ENCODE assay signal across 17 cellular contexts in genomic region chr4:1019320-1019719, GRCh38. TPM values are rescaled to one million over a fixed set of nuclear protein-coding genes. Genes with fewer than 3 reads are reported as not detected.
DNase-seq lines count a peak whose midpoint lies in the region; ATAC-seq and TF ChIP-seq lines count a peak whose summit lies in the region.
"Had no signal": no experiment of that assay in that cellular context is flagged by ENCODE, and none has a peak within 500 bp of the region (broad histone marks: within the 10 kb centered on the region; RNA-seq: fewer than 3 reads in every experiment).

No MANE protein-coding gene starts in this region.

- peak overlapping the region; percentile 44 for H3K56ac ChIP-seq in mesendoderm (ENCODE audit: low read length)

- no peaks in the 10 kb centered on the region for H3K36me3 Mint-ChIP-seq in activated CD4-positive, alpha-beta memory T cell treated with anti-CD3 and anti-CD28 coated beads, Interleukin-2, amount 10 ng/mL, durations not matched to agents 7 days and 5 days (ENCODE audit: low read depth)
- no peaks in the 10 kb centered on the region for H3K36me3 Mint-ChIP-seq in glutamatergic neuron (ENCODE audit: unreplicated experiment)

- H3K4me3 ChIP-seq in mesendoderm (ENCODE audit: low read length) = no peak overlapping the region

- CTCF ChIA-PET in activated CD4-positive, alpha-beta memory T cell treated with anti-CD3 and anti-CD28 coated beads, Interleukin-2, amount 10 ng/mL, durations not matched to agents 7 days and 5 days (lab: Charles Lee) = no interaction called here

- H3K79me1 ChIP-seq in mesendoderm (ENCODE audit: low read length) = no peaks in the 10 kb centered on the region

- no peak for ATAC-seq in HG02588 (IDR thresholded peaks at IDR 0.05; ENCODE audit: unreplicated experiment)

- no peak overlapping the region for H2BK15ac ChIP-seq in mesendoderm (replicated peaks; ENCODE audit: low read depth)

- no peak overlapping the region for H4K5ac ChIP-seq in mesendoderm (ENCODE audit: low read length)

- POLR2A ChIA-PET in activated CD4-positive, alpha-beta memory T cell treated with anti-CD3 and anti-CD28 coated beads, Interleukin-2, amount 10 ng/mL, durations not matched to agents 7 days and 5 days (lab: Charles Lee) = no interaction called here

- peaks cover 3% of the 10 kb centered on the region for H3K4me1 Mint-ChIP-seq in activated CD4-positive, alpha-beta memory T cell treated with anti-CD3 and anti-CD28 coated beads, Interleukin-2, amount 10 ng/mL, durations not matched to agents 7 days and 5 days
- H3K4me1 Mint-ChIP-seq in glutamatergic neuron (ENCODE audit: low read depth, unreplicated experiment) = no peaks in the 10 kb centered on the region

- H4K8ac ChIP-seq in mesendoderm (ENCODE audit: low read depth, low read length) = no peak overlapping the region

- H3K27me3 Mint-ChIP-seq in activated CD4-positive, alpha-beta memory T cell treated with anti-CD3 and anti-CD28 coated beads, Interleukin-2, amount 10 ng/mL, durations not matched to agents 7 days and 5 days = no peaks in the 10 kb centered on the region
- no peaks in the 10 kb centered on the region for H3K27me3 Mint-ChIP-seq in glutamatergic neuron (ENCODE audit: unreplicated experiment)

- no peaks in the 10 kb centered on the region for H3K36me3 ChIP-seq in mesendoderm (ENCODE audit: control insufficient read depth, insufficient read depth, low read length)

- no peaks in the 10 kb centered on the region for H3K9me3 Mint-ChIP-seq in activated CD4-positive, alpha-beta memory T cell treated with anti-CD3 and anti-CD28 coated beads, Interleukin-2, amount 10 ng/mL, durations not matched to agents 7 days and 5 days
- H3K9me3 Mint-ChIP-seq in glutamatergic neuron (ENCODE audit: unreplicated experiment) = no peaks in the 10 kb centered on the region

- no peak for DNase-seq in mesendoderm
- DNase-seq in activated CD4-positive, alpha-beta memory T cell treated with anti-CD3 and anti-CD28 coated beads, Interleukin-2, amount 10 ng/mL, durations not matched to agents 7 days and 5 days = no peak
- no peak for DNase-seq in glutamatergic neuron
- DNase-seq: DMS79 treated with DMSO at 0.1 percent for 48 hours; GOT3; KG1; NCI-H1417 treated with DMSO at 0.1 percent for 48 hours; NCI-H2029; NCI-H2171; NCI-H446; NK-92 treated with Interleukin-12 subunit alpha and Interleukin-12 subunit beta, amount 100 ng/mL, for 24 hours; OCI-M1; SIG-M5 had no signal

- no peak overlapping the region for H2AK5ac ChIP-seq in mesendoderm (ENCODE audit: low read length)

- no CpG with 5 or more reads among the region's 9 CpGs for WGBS in mesendoderm (ENCODE audit: extremely low coverage, insufficient coverage, low lambda C conversion rate)

- no peaks in the 10 kb centered on the region for H3K79me2 ChIP-seq in mesendoderm (ENCODE audit: control insufficient read depth, insufficient read depth, low read length)

- no peak overlapping the region for H3K9ac ChIP-seq in mesendoderm (ENCODE audit: low read length)

- no peak overlapping the region for H3K4me3 Mint-ChIP-seq in activated CD4-positive, alpha-beta memory T cell treated with anti-CD3 and anti-CD28 coated beads, Interleukin-2, amount 10 ng/mL, durations not matched to agents 7 days and 5 days
- no peak overlapping the region for H3K4me3 Mint-ChIP-seq in glutamatergic neuron (ENCODE audit: unreplicated experiment)

- H3K4me2 ChIP-seq in mesendoderm (ENCODE audit: low read length) = no peak overlapping the region

- TF ChIP-seq CTCF in VCaP (conservative IDR thresholded peaks at IDR 0.05) (no peak), glutamatergic neuron (IDR thresholded peaks at IDR 0.05; ENCODE audit: partially characterized antibody, unreplicated experiment) (no peak)

- no peak overlapping the region for H2BK5ac ChIP-seq in mesendoderm (ENCODE audit: low read length)

- H3K18ac ChIP-seq in mesendoderm (ENCODE audit: low read length) = no peak overlapping the region

- no peak overlapping the region for H2BK120ac ChIP-seq in mesendoderm (ENCODE audit: low read depth, low read length)

- H3K27ac ChIP-seq in VCaP = peak overlapping the region; percentile 72; the same call in 1 of the 2 replicates
- H3K27ac ChIP-seq in mesendoderm (ENCODE audit: low read depth, low read length) = no peak overlapping the region

- no peaks in the 10 kb centered on the region for H3K4me1 ChIP-seq in mesendoderm (ENCODE audit: control insufficient read depth, low read depth, low read length)

- H3K23ac ChIP-seq in mesendoderm (ENCODE audit: low read length) = no peak overlapping the region

- H3K27me3 ChIP-seq in mesendoderm (ENCODE audit: insufficient read depth, low read length, poor library complexity) = no peaks in the 10 kb centered on the region

- H3K4ac ChIP-seq in mesendoderm (ENCODE audit: low read depth, low read length) = no peak overlapping the region

- H3K27ac Mint-ChIP-seq in activated CD4-positive, alpha-beta memory T cell treated with anti-CD3 and anti-CD28 coated beads, Interleukin-2, amount 10 ng/mL, durations not matched to agents 7 days and 5 days = no peak overlapping the region
- no peak overlapping the region for H3K27ac Mint-ChIP-seq in glutamatergic neuron (ENCODE audit: unreplicated experiment)

RNA-seq across cellular contexts. Expression of gene FGFRL1, which starts 7.9 kb away (rescaled TPM):
- polyA plus RNA-seq in mesendoderm (2013, experiment 1 of 2) = 10.8 TPM
- 11.3 TPM for polyA plus RNA-seq in mesendoderm (2013, experiment 2 of 2)
- total RNA-seq in activated CD4-positive, alpha-beta memory T cell treated with anti-CD3 and anti-CD28 coated beads, Interleukin-2, amount 10 ng/mL, durations not matched to agents 7 days and 5 days = 1 to 10 TPM; 7.1 to 8.9 TPM
- 20.9 TPM for total RNA-seq in glutamatergic neuron (ENCODE audit: unreplicated experiment)

RNA-seq across cellular contexts. Expression of gene SLC26A1, which starts 26.1 kb away (rescaled TPM):
- 0.01 TPM for polyA plus RNA-seq in mesendoderm (2013, experiment 1 of 2)
- 0.01 TPM for polyA plus RNA-seq in mesendoderm (2013, experiment 2 of 2)
- under 1 TPM in 1 of 2 experiments, not detected in 1; 0.20 TPM for total RNA-seq in activated CD4-positive, alpha-beta memory T cell treated with anti-CD3 and anti-CD28 coated beads, Interleukin-2, amount 10 ng/mL, durations not matched to agents 7 days and 5 days
- 0.54 TPM for total RNA-seq in glutamatergic neuron (ENCODE audit: unreplicated experiment)
- total RNA-seq: RPMI7951 had no signal
- polyA plus RNA-seq: BJ had no signal

RNA-seq across cellular contexts. Expression of gene IDUA, which starts 32.5 kb away (rescaled TPM):
- polyA plus RNA-seq in mesendoderm (2013, experiment 1 of 2) = 0.35 TPM
- polyA plus RNA-seq in mesendoderm (2013, experiment 2 of 2) = 0.21 TPM
- total RNA-seq in activated CD4-positive, alpha-beta memory T cell treated with anti-CD3 and anti-CD28 coated beads, Interleukin-2, amount 10 ng/mL, durations not matched to agents 7 days and 5 days = 10 to 100 TPM; 18.8 to 19.0 TPM
- 20.3 TPM for total RNA-seq in glutamatergic neuron (ENCODE audit: unreplicated experiment)

RNA-seq across cellular contexts. Expression of gene DGKQ, which starts 46.0 kb away (rescaled TPM):
- 1.9 TPM for polyA plus RNA-seq in mesendoderm (2013, experiment 1 of 2)
- polyA plus RNA-seq in mesendoderm (2013, experiment 2 of 2) = 1.7 TPM
- total RNA-seq in activated CD4-positive, alpha-beta memory T cell treated with anti-CD3 and anti-CD28 coated beads, Interleukin-2, amount 10 ng/mL, durations not matched to agents 7 days and 5 days = 10 to 100 TPM; 13.8 to 14.7 TPM
- 26.2 TPM for total RNA-seq in glutamatergic neuron (ENCODE audit: unreplicated experiment)
